1 cellular context compared by ENCODE assay signal in genomic region chr5:178785999-178786398, GRCh38.
TF ChIP-seq lines count a peak whose summit lies in the region.

No MANE protein-coding gene starts in this region.

TF ChIP-seq in K562, 482 proteins besides CTCF, POLR2A, EP300 and RAD21 (continued from another document):
- TF ChIP-seq, protein P1, sequence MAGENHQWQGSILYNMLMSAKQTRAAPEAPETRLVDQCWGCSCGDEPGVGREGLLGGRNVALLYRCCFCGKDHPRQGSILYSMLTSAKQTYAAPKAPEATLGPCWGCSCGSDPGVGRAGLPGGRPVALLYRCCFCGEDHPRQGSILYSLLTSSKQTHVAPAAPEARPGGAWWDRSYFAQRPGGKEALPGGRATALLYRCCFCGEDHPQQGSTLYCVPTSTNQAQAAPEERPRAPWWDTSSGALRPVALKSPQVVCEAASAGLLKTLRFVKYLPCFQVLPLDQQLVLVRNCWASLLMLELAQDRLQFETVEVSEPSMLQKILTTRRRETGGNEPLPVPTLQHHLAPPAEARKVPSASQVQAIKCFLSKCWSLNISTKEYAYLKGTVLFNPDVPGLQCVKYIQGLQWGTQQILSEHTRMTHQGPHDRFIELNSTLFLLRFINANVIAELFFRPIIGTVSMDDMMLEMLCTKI (IDR thresholded peaks at IDR 0.05; ENCODE audit: partially characterized antibody): no peak
- TF ChIP-seq RBM22 (IDR thresholded peaks at IDR 0.05; ENCODE audit: low read depth, low read length, poor library complexity, severe bottlenecking) (no peak), ZNF764 (CRISPR knock-in tag; IDR thresholded peaks at IDR 0.05; ENCODE audit: low read depth) (no peak), ATF4 (CRISPR knock-in tag; IDR thresholded peaks at IDR 0.05) (no peak), MAFG (tag; conservative IDR thresholded peaks at IDR 0.05) (peak; percentile 58), FOSL1 (tag; conservative IDR thresholded peaks at IDR 0.05) (peak; percentile 61; the same call in 1 of the 2 replicates), ZNF217 (CRISPR knock-in tag; IDR thresholded peaks at IDR 0.05) (no peak), CBX2 (IDR thresholded peaks at IDR 0.05; ENCODE audit: insufficient read depth, low read length, poor library complexity, severe bottlenecking) (no peak), MAFK (IDR thresholded peaks at IDR 0.05; ENCODE audit: low read length) (peak; percentile 50), MAFF (IDR thresholded peaks at IDR 0.05; ENCODE audit: low read length) (peak; percentile 44; the same call in 1 of the 2 replicates), ZBTB7A (IDR thresholded peaks at IDR 0.05; ENCODE audit: borderline replicate concordance, control insufficient read depth, low read depth, low read length) (no peak), JUND (IDR thresholded peaks at IDR 0.05; ENCODE audit: borderline replicate concordance, low read depth, low read length) (peak; percentile 29; the same call in 1 of the 2 replicates), JUND (tag; IDR thresholded peaks at IDR 0.05; ENCODE audit: borderline replicate concordance, low read depth, low read length) (no peak; the same call in 2 of the 3 replicates)
- TF ChIP-seq, protein P2, sequence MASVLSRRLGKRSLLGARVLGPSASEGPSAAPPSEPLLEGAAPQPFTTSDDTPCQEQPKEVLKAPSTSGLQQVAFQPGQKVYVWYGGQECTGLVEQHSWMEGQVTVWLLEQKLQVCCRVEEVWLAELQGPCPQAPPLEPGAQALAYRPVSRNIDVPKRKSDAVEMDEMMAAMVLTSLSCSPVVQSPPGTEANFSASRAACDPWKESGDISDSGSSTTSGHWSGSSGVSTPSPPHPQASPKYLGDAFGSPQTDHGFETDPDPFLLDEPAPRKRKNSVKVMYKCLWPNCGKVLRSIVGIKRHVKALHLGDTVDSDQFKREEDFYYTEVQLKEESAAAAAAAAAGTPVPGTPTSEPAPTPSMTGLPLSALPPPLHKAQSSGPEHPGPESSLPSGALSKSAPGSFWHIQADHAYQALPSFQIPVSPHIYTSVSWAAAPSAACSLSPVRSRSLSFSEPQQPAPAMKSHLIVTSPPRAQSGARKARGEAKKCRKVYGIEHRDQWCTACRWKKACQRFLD (CRISPR knock-in tag; IDR thresholded peaks at IDR 0.05): no peak
TF ChIP-seq in K562: peak in this region for 9.
